In genomic region chr3:181711325-181712135, GRCh38 we compare ENCODE assay signal across 8 cellular contexts. TPM values are rescaled to one million over a fixed set of nuclear protein-coding genes. Genes with fewer than 3 reads are reported as not detected.
A peak's percentile ranks its signal among the peaks of the same experiment; 100 is the strongest.
DNase-seq lines count a peak whose midpoint lies in the region; ATAC-seq and TF ChIP-seq lines count a peak whose summit lies in the region.

TSS of gene SOX2 (plus strand) at chr3:181711925. CDS start at chr3:181712361, 436 bp downstream.

- H3K9ac ChIP-seq in SK-N-MC (ENCODE audit: insufficient read length): peak within 1 kb of the TSS; percentile 83

- intact Hi-C loops in mucosa of descending colon (cut with DNase I, micrococcal nuclease): loop anchor here (10.0 kb wide), 2 partner anchors 543 to 553 kb away; no protein-coding TSS in a partner anchor

- WGBS in urinary bladder: 2% methylated on average over 37 of the region's 37 CpGs

- no peak for TF ChIP-seq CTCF in mucosa of descending colon (IDR thresholded peaks at IDR 0.05)

- peaks cover 5% of the 10 kb centered on the region; the same call in 1 of the 2 replicates for H3K36me3 ChIP-seq in SK-N-MC (ENCODE audit: insufficient read depth, low read length)
- no peaks in the 10 kb centered on the region for H3K36me3 ChIP-seq in mucosa of descending colon (ENCODE audit: low read depth)
- no peaks in the 10 kb centered on the region for H3K36me3 ChIP-seq in urinary bladder (ENCODE audit: insufficient read depth)

- peaks cover 12% of the 10 kb centered on the region for H3K4me1 Mint-ChIP-seq in activated T-cell treated with anti-CD3 and anti-CD28 coated beads, Interleukin-2, amount 50 U/mL, for 24 hours (ENCODE audit: low read depth)

- ATAC-seq in mucosa of descending colon (peak; percentile 82), HG03342 (IDR thresholded peaks at IDR 0.05; ENCODE audit: unreplicated experiment) (no peak)

- peaks cover 78% of the 10 kb centered on the region for H3K27me3 Mint-ChIP-seq in activated T-cell treated with anti-CD3 and anti-CD28 coated beads, Interleukin-2, amount 50 U/mL, for 24 hours

- peaks cover 4% of the 10 kb centered on the region for H3K9me3 Mint-ChIP-seq in activated T-cell treated with anti-CD3 and anti-CD28 coated beads, Interleukin-2, amount 50 U/mL, for 24 hours

- H3K4me3 ChIP-seq in SK-N-MC (peak within 1 kb of the TSS; percentile 95), mucosa of descending colon (no peak within 1 kb of the TSS), urinary bladder (ENCODE audit: low read depth, low read length) (peak within 1 kb of the TSS; percentile 45)

- H3K27ac ChIP-seq in SK-N-MC: peak within 1 kb of the TSS; percentile 80
- H3K27ac ChIP-seq in epithelial cell of prostate: peak within 1 kb of the TSS; percentile 72
- H3K27ac ChIP-seq in urinary bladder (ENCODE audit: low read depth): no peak within 1 kb of the TSS

- no peak within 1 kb of the TSS for H3K27ac Mint-ChIP-seq in activated T-cell treated with anti-CD3 and anti-CD28 coated beads, Interleukin-2, amount 50 U/mL, for 24 hours

- no peak for DNase-seq in activated T-cell treated with anti-CD3 and anti-CD28 coated beads, Interleukin-2, amount 50 U/mL, for 24 hours
- no peak for DNase-seq in activated T-cell treated with anti-CD3 and anti-CD28 coated beads, Interleukin-2, amount 50 U/mL, for 1 hour
- DNase-seq in NCI-H1092 treated with DMSO at 0.1 percent for 48 hours (lab: John Stamatoyannopoulos, UW) (peak; percentile 74), SK-N-MC (ENCODE audit: low read depth, low spot score) (no peak), epithelial cell of prostate (ENCODE audit: low read depth, low spot score) (peak; percentile 59), mucosa of descending colon (peak in 2 of 3 donors; percentile 60 to 66)

- H3K4me1 ChIP-seq in mucosa of descending colon (ENCODE audit: low read depth) (peaks cover 13% of the 10 kb centered on the region), urinary bladder (ENCODE audit: insufficient read depth) (peaks cover 3% of the 10 kb centered on the region)

- H3K4me3 Mint-ChIP-seq in activated T-cell treated with anti-CD3 and anti-CD28 coated beads, Interleukin-2, amount 50 U/mL, for 24 hours: peak within 1 kb of the TSS; percentile 39

- no peaks in the 10 kb centered on the region for H3K36me3 Mint-ChIP-seq in activated T-cell treated with anti-CD3 and anti-CD28 coated beads, Interleukin-2, amount 50 U/mL, for 24 hours (ENCODE audit: low read depth)

- no peaks in the 10 kb centered on the region for H3K9me3 ChIP-seq in SK-N-MC (ENCODE audit: low read depth, low read length)
- no peaks in the 10 kb centered on the region for H3K9me3 ChIP-seq in mucosa of descending colon

RNA-seq across cellular contexts. Expression of gene SOX2, which starts in this region (rescaled TPM):
- total RNA-seq in mucosa of descending colon: 1 to 10 TPM in 1 of 3 donors, under 1 TPM in 1, not detected in 1; 0.19 to 5.7 TPM
- total RNA-seq in urinary bladder: 3.8 TPM
- polyA plus RNA-seq in urinary bladder: 2.2 TPM

Comparison
In these comparisons a context has a peak if more than half of its experiments do, and no peak if none do; other contexts are left out.
1. DNase-seq: peak in NCI-H1092 treated with DMSO at 0.1 percent for 48 hours (single experiment), epithelial cell of prostate (single experiment) and mucosa of descending colon (2 of 3); none in activated T-cell treated with anti-CD3 and anti-CD28 coated beads, Interleukin-2, amount 50 U/mL, for 24 hours (single experiment), activated T-cell treated with anti-CD3 and anti-CD28 coated beads, Interleukin-2, amount 50 U/mL, for 1 hour (single experiment) and SK-N-MC (single experiment).